Comparison of ENCODE assay signal across 1 cellular context in genomic region chr10:3782099-3782455, GRCh38.
TF ChIP-seq lines count a peak whose summit lies in the region.

No MANE protein-coding gene starts in this region.

TF ChIP-seq in GM12878, 131 proteins besides CTCF, POLR2A, EP300 and RAD21 (continued from another document and continues in another):
- TF ChIP-seq CEBPZ (IDR thresholded peaks at IDR 0.05; ENCODE audit: low read depth, low read length) (no peak), ZBTB40 (IDR thresholded peaks at IDR 0.05; ENCODE audit: borderline replicate concordance) (no peak), RBBP5 (conservative IDR thresholded peaks at IDR 0.05) (no peak), HDAC2 (IDR thresholded peaks at IDR 0.05) (no peak), MTA3 (IDR thresholded peaks at IDR 0.05; ENCODE audit: borderline replicate concordance, low read length) (no peak), MYB (IDR thresholded peaks at IDR 0.05; ENCODE audit: borderline replicate concordance, low read depth, low read length) (no peak), CHD1 (IDR thresholded peaks at IDR 0.05; ENCODE audit: low read depth, low read length) (no peak), RELA (IDR thresholded peaks at IDR 0.05; ENCODE audit: borderline replicate concordance, partially characterized antibody) (no peak), YBX1 (IDR thresholded peaks at IDR 0.05) (no peak), DPF2 (IDR thresholded peaks at IDR 0.05) (no peak), BCL3 (IDR thresholded peaks at IDR 0.05; ENCODE audit: borderline replicate concordance, insufficient read depth, low read depth, low read length, poor library complexity, severe bottlenecking) (no peak), SREBF1 (IDR thresholded peaks at IDR 0.05; ENCODE audit: low read length) (no peak), NR2F1 (conservative IDR thresholded peaks at IDR 0.05) (no peak), SIX5 (IDR thresholded peaks at IDR 0.05; ENCODE audit: low read depth, low read length, severe bottlenecking) (no peak), CHD4 (IDR thresholded peaks at IDR 0.05) (no peak), E2F4 (IDR thresholded peaks at IDR 0.05; ENCODE audit: low read depth, low read length) (no peak), IRF3 (IDR thresholded peaks at IDR 0.05) (no peak), USF2 (IDR thresholded peaks at IDR 0.05; ENCODE audit: borderline replicate concordance, low read depth, low read length) (peak; percentile 8; the same call in 1 of the 2 replicates), RELB (IDR thresholded peaks at IDR 0.05; ENCODE audit: low read depth) (no peak), BHLHE40 (IDR thresholded peaks at IDR 0.05; ENCODE audit: borderline replicate concordance in 1 of 2, low read depth in 2 of 2, low read length in 1 of 2) (peak; percentile 92 to 95), USF1 (IDR thresholded peaks at IDR 0.05; ENCODE audit: borderline replicate concordance, extremely low read length, insufficient read depth, low read depth, low read length) (peak; percentile 23), STAT3 (IDR thresholded peaks at IDR 0.05; ENCODE audit: low read depth, low read length) (no peak), SKIL (IDR thresholded peaks at IDR 0.05; ENCODE audit: low read depth, poor library complexity, severe bottlenecking) (no peak), NR2C2 (IDR thresholded peaks at IDR 0.05; ENCODE audit: borderline replicate concordance, control insufficient read depth, insufficient read length, low read depth) (no peak), SRF (IDR thresholded peaks at IDR 0.05; ENCODE audit: low read depth in 2 of 2, low read length in 2 of 2) (no peak), NR2C1 (IDR thresholded peaks at IDR 0.05) (no peak), ZNF24 (IDR thresholded peaks at IDR 0.05) (peak; percentile 6; the same call in 1 of the 2 replicates), CBX5 (IDR thresholded peaks at IDR 0.05; ENCODE audit: low read depth) (no peak), FOXK2 (IDR thresholded peaks at IDR 0.05) (no peak), RAD51 (IDR thresholded peaks at IDR 0.05) (peak; percentile 81), ESRRA (IDR thresholded peaks at IDR 0.05; ENCODE audit: low read length) (no peak), ZNF217 (IDR thresholded peaks at IDR 0.05) (no peak), STAT1 (conservative IDR thresholded peaks at IDR 0.05) (no peak), PKNOX1 (IDR thresholded peaks at IDR 0.05) (no peak), ZBED1 (IDR thresholded peaks at IDR 0.05; ENCODE audit: borderline replicate concordance) (no peak), NKRF (conservative IDR thresholded peaks at IDR 0.05) (peak; percentile 28), MEF2A (IDR thresholded peaks at IDR 0.05; ENCODE audit: insufficient read depth, low read depth, low read length) (no peak)
